1 cellular context compared by ENCODE assay signal in the genomic region with DNA sequence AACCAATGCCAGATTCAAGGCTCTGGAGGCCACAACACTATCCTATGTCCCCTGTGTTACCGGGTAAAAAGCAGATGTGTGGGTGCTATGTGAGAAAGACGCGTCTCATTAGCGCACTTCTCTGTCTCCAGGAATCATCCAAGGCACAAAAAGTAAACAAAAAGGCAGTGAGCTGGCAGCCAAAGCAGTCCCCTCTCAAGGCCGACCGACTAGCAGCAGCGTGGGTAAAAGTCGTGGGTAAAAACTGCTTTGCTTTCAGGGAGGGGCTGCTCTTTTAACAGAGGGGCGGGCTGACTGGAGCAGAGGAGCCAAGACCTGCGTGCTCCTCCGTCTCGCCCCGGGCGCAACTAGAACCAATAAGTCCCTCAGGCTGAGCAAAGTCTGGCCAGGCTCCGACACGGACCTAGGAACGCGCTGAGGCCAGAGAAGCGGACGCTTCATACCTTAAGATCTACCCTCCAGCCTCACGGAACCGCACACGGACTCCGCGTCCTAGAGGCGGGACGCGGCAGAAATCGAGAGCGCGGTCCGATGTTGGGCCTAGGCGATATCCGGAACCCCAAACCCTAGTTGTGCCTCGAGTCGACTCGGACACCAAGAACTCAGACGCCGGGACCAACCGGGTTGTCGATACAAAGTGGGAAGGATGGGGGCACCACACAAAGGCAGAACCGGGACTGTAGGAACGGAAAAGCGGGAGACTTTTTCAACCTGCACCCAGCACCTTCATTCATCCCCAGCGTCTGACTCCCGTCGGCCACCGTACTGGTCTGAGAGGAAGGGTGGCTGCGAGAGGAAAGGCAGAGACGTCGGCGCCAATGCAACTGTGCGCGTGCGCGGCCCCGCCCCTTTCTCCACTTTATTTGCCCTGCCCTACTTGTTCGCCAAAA.
A peak's percentile ranks its signal among the peaks of the same experiment; 100 is the strongest.
TF ChIP-seq lines count a peak whose summit lies in the region.

A gene with protein sequence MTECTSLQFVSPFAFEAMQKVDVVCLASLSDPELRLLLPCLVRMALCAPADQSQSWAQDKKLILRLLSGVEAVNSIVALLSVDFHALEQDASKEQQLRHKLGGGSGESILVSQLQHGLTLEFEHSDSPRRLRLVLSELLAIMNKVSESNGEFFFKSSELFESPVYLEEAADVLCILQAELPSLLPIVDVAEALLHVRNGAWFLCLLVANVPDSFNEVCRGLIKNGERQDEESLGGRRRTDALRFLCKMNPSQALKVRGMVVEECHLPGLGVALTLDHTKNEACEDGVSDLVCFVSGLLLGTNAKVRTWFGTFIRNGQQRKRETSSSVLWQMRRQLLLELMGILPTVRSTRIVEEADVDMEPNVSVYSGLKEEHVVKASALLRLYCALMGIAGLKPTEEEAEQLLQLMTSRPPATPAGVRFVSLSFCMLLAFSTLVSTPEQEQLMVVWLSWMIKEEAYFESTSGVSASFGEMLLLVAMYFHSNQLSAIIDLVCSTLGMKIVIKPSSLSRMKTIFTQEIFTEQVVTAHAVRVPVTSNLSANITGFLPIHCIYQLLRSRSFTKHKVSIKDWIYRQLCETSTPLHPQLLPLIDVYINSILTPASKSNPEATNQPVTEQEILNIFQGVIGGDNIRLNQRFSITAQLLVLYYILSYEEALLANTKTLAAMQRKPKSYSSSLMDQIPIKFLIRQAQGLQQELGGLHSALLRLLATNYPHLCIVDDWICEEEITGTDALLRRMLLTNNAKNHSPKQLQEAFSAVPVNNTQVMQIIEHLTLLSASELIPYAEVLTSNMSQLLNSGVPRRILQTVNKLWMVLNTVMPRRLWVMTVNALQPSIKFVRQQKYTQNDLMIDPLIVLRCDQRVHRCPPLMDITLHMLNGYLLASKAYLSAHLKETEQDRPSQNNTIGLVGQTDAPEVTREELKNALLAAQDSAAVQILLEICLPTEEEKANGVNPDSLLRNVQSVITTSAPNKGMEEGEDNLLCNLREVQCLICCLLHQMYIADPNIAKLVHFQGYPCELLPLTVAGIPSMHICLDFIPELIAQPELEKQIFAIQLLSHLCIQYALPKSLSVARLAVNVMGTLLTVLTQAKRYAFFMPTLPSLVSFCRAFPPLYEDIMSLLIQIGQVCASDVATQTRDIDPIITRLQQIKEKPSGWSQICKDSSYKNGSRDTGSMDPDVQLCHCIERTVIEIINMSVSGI (minus strand): TSS at position 772 of the 890 bp plus-strand sequence. CDS start 1,338 bp downstream, outside the sequence.

TF ChIP-seq in HepG2, 621 proteins besides CTCF, POLR2A, EP300 and RAD21 (continued from another document and continues in another):
- TF ChIP-seq, protein P1, sequence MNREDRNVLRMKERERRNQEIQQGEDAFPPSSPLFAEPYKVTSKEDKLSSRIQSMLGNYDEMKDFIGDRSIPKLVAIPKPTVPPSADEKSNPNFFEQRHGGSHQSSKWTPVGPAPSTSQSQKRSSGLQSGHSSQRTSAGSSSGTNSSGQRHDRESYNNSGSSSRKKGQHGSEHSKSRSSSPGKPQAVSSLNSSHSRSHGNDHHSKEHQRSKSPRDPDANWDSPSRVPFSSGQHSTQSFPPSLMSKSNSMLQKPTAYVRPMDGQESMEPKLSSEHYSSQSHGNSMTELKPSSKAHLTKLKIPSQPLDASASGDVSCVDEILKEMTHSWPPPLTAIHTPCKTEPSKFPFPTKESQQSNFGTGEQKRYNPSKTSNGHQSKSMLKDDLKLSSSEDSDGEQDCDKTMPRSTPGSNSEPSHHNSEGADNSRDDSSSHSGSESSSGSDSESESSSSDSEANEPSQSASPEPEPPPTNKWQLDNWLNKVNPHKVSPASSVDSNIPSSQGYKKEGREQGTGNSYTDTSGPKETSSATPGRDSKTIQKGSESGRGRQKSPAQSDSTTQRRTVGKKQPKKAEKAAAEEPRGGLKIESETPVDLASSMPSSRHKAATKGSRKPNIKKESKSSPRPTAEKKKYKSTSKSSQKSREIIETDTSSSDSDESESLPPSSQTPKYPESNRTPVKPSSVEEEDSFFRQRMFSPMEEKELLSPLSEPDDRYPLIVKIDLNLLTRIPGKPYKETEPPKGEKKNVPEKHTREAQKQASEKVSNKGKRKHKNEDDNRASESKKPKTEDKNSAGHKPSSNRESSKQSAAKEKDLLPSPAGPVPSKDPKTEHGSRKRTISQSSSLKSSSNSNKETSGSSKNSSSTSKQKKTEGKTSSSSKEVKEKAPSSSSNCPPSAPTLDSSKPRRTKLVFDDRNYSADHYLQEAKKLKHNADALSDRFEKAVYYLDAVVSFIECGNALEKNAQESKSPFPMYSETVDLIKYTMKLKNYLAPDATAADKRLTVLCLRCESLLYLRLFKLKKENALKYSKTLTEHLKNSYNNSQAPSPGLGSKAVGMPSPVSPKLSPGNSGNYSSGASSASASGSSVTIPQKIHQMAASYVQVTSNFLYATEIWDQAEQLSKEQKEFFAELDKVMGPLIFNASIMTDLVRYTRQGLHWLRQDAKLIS (CRISPR knock-in tag; IDR thresholded peaks at IDR 0.05): peak; percentile 58; the same call in 1 of the 2 replicates
- TF ChIP-seq, protein P2, sequence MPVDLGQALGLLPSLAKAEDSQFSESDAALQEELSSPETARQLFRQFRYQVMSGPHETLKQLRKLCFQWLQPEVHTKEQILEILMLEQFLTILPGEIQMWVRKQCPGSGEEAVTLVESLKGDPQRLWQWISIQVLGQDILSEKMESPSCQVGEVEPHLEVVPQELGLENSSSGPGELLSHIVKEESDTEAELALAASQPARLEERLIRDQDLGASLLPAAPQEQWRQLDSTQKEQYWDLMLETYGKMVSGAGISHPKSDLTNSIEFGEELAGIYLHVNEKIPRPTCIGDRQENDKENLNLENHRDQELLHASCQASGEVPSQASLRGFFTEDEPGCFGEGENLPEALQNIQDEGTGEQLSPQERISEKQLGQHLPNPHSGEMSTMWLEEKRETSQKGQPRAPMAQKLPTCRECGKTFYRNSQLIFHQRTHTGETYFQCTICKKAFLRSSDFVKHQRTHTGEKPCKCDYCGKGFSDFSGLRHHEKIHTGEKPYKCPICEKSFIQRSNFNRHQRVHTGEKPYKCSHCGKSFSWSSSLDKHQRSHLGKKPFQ (CRISPR knock-in tag; IDR thresholded peaks at IDR 0.05; ENCODE audit: insufficient replicate concordance): peak; percentile 84
- no peak for TF ChIP-seq ZNF382 (CRISPR knock-in tag; IDR thresholded peaks at IDR 0.05; ENCODE audit: borderline replicate concordance)
- TF ChIP-seq, protein P3, sequence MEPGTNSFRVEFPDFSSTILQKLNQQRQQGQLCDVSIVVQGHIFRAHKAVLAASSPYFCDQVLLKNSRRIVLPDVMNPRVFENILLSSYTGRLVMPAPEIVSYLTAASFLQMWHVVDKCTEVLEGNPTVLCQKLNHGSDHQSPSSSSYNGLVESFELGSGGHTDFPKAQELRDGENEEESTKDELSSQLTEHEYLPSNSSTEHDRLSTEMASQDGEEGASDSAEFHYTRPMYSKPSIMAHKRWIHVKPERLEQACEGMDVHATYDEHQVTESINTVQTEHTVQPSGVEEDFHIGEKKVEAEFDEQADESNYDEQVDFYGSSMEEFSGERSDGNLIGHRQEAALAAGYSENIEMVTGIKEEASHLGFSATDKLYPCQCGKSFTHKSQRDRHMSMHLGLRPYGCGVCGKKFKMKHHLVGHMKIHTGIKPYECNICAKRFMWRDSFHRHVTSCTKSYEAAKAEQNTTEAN (CRISPR knock-in tag; conservative IDR thresholded peaks at IDR 0.05): 0 out of 2 replicates have a peak, but pooled peaks have one; percentile 39
- TF ChIP-seq, protein P4, sequence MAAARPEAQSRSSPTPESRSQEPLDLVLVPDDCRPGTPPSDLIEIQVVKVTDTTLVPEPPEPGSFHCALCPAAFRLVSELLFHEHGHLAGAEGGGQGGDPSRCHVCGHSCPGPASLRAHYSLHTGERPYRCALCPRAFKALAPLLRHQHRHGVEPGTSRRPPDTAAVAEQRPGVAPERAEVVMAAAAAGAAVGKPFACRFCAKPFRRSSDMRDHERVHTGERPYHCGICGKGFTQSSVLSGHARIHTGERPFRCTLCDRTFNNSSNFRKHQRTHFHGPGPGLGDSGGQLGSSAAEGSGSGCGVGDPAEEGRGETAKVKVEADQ (CRISPR knock-in tag; IDR thresholded peaks at IDR 0.05; ENCODE audit: borderline replicate concordance): 0 out of 2 replicates have a peak, but pooled peaks have one; percentile 95
- peak; percentile 77 for TF ChIP-seq NR2C2 (CRISPR knock-in tag; IDR thresholded peaks at IDR 0.05; ENCODE audit: borderline replicate concordance)
- TF ChIP-seq ZNF816 (CRISPR knock-in tag; IDR thresholded peaks at IDR 0.05; ENCODE audit: borderline replicate concordance): peak; percentile 89; the same call in 1 of the 2 replicates
- TF ChIP-seq ZNF496 (CRISPR knock-in tag; IDR thresholded peaks at IDR 0.05; ENCODE audit: insufficient replicate concordance): no peak
- TF ChIP-seq MTF2 (CRISPR knock-in tag; IDR thresholded peaks at IDR 0.05; ENCODE audit: borderline replicate concordance): no peak
- TF ChIP-seq NR2F1 (CRISPR knock-in tag; IDR thresholded peaks at IDR 0.05): peak; percentile 5 to 21; a peak in 1 of 4 replicates
- TF ChIP-seq RELA (CRISPR knock-in tag; IDR thresholded peaks at IDR 0.05): no peak
- peak; percentile 75; the same call in 1 of the 2 replicates for TF ChIP-seq KLF11 (CRISPR knock-in tag; IDR thresholded peaks at IDR 0.05)
- TF ChIP-seq, protein P5, sequence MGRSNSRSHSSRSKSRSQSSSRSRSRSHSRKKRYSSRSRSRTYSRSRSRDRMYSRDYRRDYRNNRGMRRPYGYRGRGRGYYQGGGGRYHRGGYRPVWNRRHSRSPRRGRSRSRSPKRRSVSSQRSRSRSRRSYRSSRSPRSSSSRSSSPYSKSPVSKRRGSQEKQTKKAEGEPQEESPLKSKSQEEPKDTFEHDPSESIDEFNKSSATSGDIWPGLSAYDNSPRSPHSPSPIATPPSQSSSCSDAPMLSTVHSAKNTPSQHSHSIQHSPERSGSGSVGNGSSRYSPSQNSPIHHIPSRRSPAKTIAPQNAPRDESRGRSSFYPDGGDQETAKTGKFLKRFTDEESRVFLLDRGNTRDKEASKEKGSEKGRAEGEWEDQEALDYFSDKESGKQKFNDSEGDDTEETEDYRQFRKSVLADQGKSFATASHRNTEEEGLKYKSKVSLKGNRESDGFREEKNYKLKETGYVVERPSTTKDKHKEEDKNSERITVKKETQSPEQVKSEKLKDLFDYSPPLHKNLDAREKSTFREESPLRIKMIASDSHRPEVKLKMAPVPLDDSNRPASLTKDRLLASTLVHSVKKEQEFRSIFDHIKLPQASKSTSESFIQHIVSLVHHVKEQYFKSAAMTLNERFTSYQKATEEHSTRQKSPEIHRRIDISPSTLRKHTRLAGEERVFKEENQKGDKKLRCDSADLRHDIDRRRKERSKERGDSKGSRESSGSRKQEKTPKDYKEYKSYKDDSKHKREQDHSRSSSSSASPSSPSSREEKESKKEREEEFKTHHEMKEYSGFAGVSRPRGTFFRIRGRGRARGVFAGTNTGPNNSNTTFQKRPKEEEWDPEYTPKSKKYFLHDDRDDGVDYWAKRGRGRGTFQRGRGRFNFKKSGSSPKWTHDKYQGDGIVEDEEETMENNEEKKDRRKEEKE (IDR thresholded peaks at IDR 0.05): no peak
- peak; percentile 59; the same call in 1 of the 2 replicates for TF ChIP-seq CBFB (CRISPR knock-in tag; IDR thresholded peaks at IDR 0.05)
- TF ChIP-seq, protein P6, sequence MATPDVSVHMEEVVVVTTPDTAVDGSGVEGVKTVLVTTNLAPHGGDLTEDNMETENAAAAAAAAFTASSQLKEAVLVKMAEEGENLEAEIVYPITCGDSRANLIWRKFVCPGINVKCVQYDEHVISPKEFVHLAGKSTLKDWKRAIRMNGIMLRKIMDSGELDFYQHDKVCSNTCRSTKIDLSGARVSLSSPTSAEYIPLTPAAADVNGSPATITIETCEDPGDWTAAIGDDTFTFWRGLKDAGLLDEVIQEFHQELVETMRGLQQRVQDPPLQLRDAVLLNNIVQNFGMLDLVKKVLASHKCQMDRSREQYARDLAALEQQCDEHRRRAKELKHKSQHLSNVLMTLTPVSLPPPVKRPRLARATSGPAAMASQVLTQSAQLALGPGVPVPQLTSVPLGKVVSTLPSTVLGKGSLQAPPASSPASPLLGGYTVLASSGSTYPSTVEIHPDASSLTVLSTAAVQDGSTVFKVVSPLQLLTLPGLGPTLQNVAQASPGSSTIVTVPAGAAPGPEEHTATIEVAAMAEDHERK (CRISPR knock-in tag; IDR thresholded peaks at IDR 0.05; ENCODE audit: low read depth): no peak
- TF ChIP-seq, protein P7, sequence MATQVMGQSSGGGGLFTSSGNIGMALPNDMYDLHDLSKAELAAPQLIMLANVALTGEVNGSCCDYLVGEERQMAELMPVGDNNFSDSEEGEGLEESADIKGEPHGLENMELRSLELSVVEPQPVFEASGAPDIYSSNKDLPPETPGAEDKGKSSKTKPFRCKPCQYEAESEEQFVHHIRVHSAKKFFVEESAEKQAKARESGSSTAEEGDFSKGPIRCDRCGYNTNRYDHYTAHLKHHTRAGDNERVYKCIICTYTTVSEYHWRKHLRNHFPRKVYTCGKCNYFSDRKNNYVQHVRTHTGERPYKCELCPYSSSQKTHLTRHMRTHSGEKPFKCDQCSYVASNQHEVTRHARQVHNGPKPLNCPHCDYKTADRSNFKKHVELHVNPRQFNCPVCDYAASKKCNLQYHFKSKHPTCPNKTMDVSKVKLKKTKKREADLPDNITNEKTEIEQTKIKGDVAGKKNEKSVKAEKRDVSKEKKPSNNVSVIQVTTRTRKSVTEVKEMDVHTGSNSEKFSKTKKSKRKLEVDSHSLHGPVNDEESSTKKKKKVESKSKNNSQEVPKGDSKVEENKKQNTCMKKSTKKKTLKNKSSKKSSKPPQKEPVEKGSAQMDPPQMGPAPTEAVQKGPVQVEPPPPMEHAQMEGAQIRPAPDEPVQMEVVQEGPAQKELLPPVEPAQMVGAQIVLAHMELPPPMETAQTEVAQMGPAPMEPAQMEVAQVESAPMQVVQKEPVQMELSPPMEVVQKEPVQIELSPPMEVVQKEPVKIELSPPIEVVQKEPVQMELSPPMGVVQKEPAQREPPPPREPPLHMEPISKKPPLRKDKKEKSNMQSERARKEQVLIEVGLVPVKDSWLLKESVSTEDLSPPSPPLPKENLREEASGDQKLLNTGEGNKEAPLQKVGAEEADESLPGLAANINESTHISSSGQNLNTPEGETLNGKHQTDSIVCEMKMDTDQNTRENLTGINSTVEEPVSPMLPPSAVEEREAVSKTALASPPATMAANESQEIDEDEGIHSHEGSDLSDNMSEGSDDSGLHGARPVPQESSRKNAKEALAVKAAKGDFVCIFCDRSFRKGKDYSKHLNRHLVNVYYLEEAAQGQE (IDR thresholded peaks at IDR 0.05; ENCODE audit: borderline replicate concordance in 1 of 2, low read depth in 1 of 2, low read length in 2 of 2): peak in 1 of 2 experiments; percentile 76; a peak in 1 of 4 replicates
- TF ChIP-seq ZNF607 (CRISPR knock-in tag; IDR thresholded peaks at IDR 0.05; ENCODE audit: borderline replicate concordance): peak; percentile 75; the same call in 1 of the 2 replicates
- TF ChIP-seq ZNF569 (CRISPR knock-in tag; IDR thresholded peaks at IDR 0.05; ENCODE audit: borderline replicate concordance): 0 out of 2 replicates have a peak, but pooled peaks have one; percentile 54
- peak; percentile 77 for TF ChIP-seq ZBTB38 (CRISPR knock-in tag; IDR thresholded peaks at IDR 0.05)
- TF ChIP-seq, protein P8, sequence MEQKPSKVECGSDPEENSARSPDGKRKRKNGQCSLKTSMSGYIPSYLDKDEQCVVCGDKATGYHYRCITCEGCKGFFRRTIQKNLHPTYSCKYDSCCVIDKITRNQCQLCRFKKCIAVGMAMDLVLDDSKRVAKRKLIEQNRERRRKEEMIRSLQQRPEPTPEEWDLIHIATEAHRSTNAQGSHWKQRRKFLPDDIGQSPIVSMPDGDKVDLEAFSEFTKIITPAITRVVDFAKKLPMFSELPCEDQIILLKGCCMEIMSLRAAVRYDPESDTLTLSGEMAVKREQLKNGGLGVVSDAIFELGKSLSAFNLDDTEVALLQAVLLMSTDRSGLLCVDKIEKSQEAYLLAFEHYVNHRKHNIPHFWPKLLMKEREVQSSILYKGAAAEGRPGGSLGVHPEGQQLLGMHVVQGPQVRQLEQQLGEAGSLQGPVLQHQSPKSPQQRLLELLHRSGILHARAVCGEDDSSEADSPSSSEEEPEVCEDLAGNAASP (CRISPR knock-in tag; IDR thresholded peaks at IDR 0.05; ENCODE audit: borderline replicate concordance): peak; percentile 40; the same call in 1 of the 2 replicates
- peak; percentile 35; the same call in 1 of the 2 replicates for TF ChIP-seq ZFP90 (CRISPR knock-in tag; IDR thresholded peaks at IDR 0.05; ENCODE audit: borderline replicate concordance)
- 0 out of 2 replicates have a peak, but pooled peaks have one; percentile 46 for TF ChIP-seq FIP1L1 (IDR thresholded peaks at IDR 0.05; ENCODE audit: borderline replicate concordance, insufficient read depth, low read depth, low read length)
- no peak for TF ChIP-seq NCOA5 (CRISPR knock-in tag; IDR thresholded peaks at IDR 0.05)
- peak; percentile 96 for TF ChIP-seq ZNF556 (CRISPR knock-in tag; IDR thresholded peaks at IDR 0.05; ENCODE audit: borderline replicate concordance)
